8 cellular contexts compared by ENCODE assay signal in genomic region chrX:153935326-153935851, GRCh38. TPM values are rescaled to one million over a fixed set of nuclear protein-coding genes. Genes with fewer than 3 reads are reported as not detected.
A peak's percentile ranks its signal among the peaks of the same experiment; 100 is the strongest.
DNase-seq lines count a peak whose midpoint lies in the region; ATAC-seq and TF ChIP-seq lines count a peak whose summit lies in the region.

No MANE protein-coding gene starts in this region.

- peaks cover 16% of the 10 kb centered on the region for H3K79me2 ChIP-seq in ACC112 (ENCODE audit: control insufficient read depth, insufficient read depth, low read length, unreplicated experiment)

- no peaks in the 10 kb centered on the region for H3K9me3 Mint-ChIP-seq in stimulated activated memory B cell treated with anti-CD40 and anti-IgM and Interleukin-4, amounts not matched to agents 10 μg/mL and 1 μg/mL and 100 μg/mL, for 72 hours

- no peaks in the 10 kb centered on the region for H3K27me3 ChIP-seq in ACC112 (ENCODE audit: insufficient read depth, low read length)

- H3K27me3 Mint-ChIP-seq in stimulated activated memory B cell treated with anti-CD40 and anti-IgM and Interleukin-4, amounts not matched to agents 10 μg/mL and 1 μg/mL and 100 μg/mL, for 72 hours: no peaks in the 10 kb centered on the region

- H3K27ac ChIP-seq in ACC112 (ENCODE audit: low read depth, low read length): no peak overlapping the region

- peak; percentile 16 for DNase-seq in RPMI7951 (ENCODE audit: low read depth)
- DNase-seq in foreskin fibroblast: no peak
- no peak for DNase-seq in GM10266 (ENCODE audit: extremely low spot score)

- H3K36me3 Mint-ChIP-seq in stimulated activated memory B cell treated with anti-CD40 and anti-IgM and Interleukin-4, amounts not matched to agents 10 μg/mL and 1 μg/mL and 100 μg/mL, for 72 hours: peaks cover 9% of the 10 kb centered on the region

- H3K4me1 Mint-ChIP-seq in stimulated activated memory B cell treated with anti-CD40 and anti-IgM and Interleukin-4, amounts not matched to agents 10 μg/mL and 1 μg/mL and 100 μg/mL, for 72 hours: peaks cover 22% of the 10 kb centered on the region

- peaks cover 3% of the 10 kb centered on the region for H3K4me1 ChIP-seq in ACC112 (ENCODE audit: control insufficient read depth, insufficient read depth, low read length, unreplicated experiment)

- TF ChIP-seq CTCF in foreskin fibroblast (IDR thresholded peaks at IDR 0.05; ENCODE audit: low read depth, low read length) (no peak), GM10266 (IDR thresholded peaks at IDR 0.05; ENCODE audit: control insufficient read depth, insufficient read depth, low read depth, missing control alignments) (no peak)

- H3K27ac Mint-ChIP-seq in stimulated activated memory B cell treated with anti-CD40 and anti-IgM and Interleukin-4, amounts not matched to agents 10 μg/mL and 1 μg/mL and 100 μg/mL, for 72 hours: no peak overlapping the region

- H3K4me3 Mint-ChIP-seq in stimulated activated memory B cell treated with anti-CD40 and anti-IgM and Interleukin-4, amounts not matched to agents 10 μg/mL and 1 μg/mL and 100 μg/mL, for 72 hours: peak overlapping the region; percentile 71

- ATAC-seq in GM19397 (IDR thresholded peaks at IDR 0.05; ENCODE audit: unreplicated experiment) (peak; percentile 31), GM18511 (IDR thresholded peaks at IDR 0.05; ENCODE audit: unreplicated experiment) (no peak), HG03196 (IDR thresholded peaks at IDR 0.05; ENCODE audit: unreplicated experiment) (no peak)
- ATAC-seq in stimulated activated memory B cell treated with anti-CD40 and anti-IgM and Interleukin-4, amounts not matched to agents 10 μg/mL and 1 μg/mL and 100 μg/mL, for 72 hours: no peak

- no peaks in the 10 kb centered on the region for H3K36me3 ChIP-seq in ACC112 (ENCODE audit: insufficient read depth, low read length)

- no peak overlapping the region for H2AFZ ChIP-seq in ACC112 (ENCODE audit: low read length, unreplicated experiment)

- H3K4me3 ChIP-seq in ACC112 (ENCODE audit: low read depth, low read length) (peak overlapping the region; percentile 59), foreskin fibroblast (ENCODE audit: low read depth in 1 of 2, low read length in 2 of 2) (peak overlapping the region; percentile 38 to 45)

RNA-seq across cellular contexts. Expression of gene NAA10, which starts 0.6 kb away (rescaled TPM):
- 96.4 and 136 TPM in 2 replicates for total RNA-seq in RPMI7951 (2014; rRNA removed; shearing (Covaris generic))

RNA-seq across cellular contexts. Expression of gene RENBP, which starts 9.1 kb away (rescaled TPM):
- total RNA-seq in RPMI7951 (2014; rRNA removed; shearing (Covaris generic)): 1.7 and 1.9 TPM in 2 replicates

RNA-seq across cellular contexts. Expression of gene ARHGAP4, which starts 9.3 kb away (rescaled TPM):
- 0.29 and 1.9 TPM in 2 replicates for total RNA-seq in RPMI7951 (2014; rRNA removed; shearing (Covaris generic))

RNA-seq across cellular contexts. Expression of gene AVPR2, which starts 30.9 kb away (rescaled TPM):
- 0.20 TPM in 1 of 2 replicates, not detected in the other for total RNA-seq in RPMI7951 (2014; rRNA removed; shearing (Covaris generic))

RNA-seq across cellular contexts. Expression of gene HCFC1, which starts 36.2 kb away (rescaled TPM):
- 21.6 and 23.6 TPM in 2 replicates for total RNA-seq in RPMI7951 (2014; rRNA removed; shearing (Covaris generic))
